Comparison of ENCODE assay signal across 8 cellular contexts in genomic region chr4:99946346-99947189, GRCh38. TPM values are rescaled to one million over a fixed set of nuclear protein-coding genes. Genes with fewer than 3 reads are reported as not detected.
DNase-seq lines count a peak whose midpoint lies in the region; ATAC-seq and TF ChIP-seq lines count a peak whose summit lies in the region.

Gene DNAJB14 (minus strand): TSS chr4:99946618. CDS start chr4:99946571, 47 bp downstream.

- CTCF ChIA-PET in activated naive CD4-positive, alpha-beta T cell treated with anti-CD3 and anti-CD28 coated beads for 36 hours (lab: Charles Lee), result interaction anchor here (0.7 to 2.8 kb wide), 7 partner anchors 24 to 427 kb away, joined by 3 to 13 read pairs (median 3); partner anchors contain the start of gene LAMTOR3

- peak within 1 kb of the TSS; percentile 94 for H3K27ac Mint-ChIP-seq in activated naive CD4-positive, alpha-beta T cell treated with anti-CD3 and anti-CD28 coated beads for 36 hours

- peaks cover 46% of the 10 kb centered on the region for H3K4me1 Mint-ChIP-seq in activated naive CD4-positive, alpha-beta T cell treated with anti-CD3 and anti-CD28 coated beads for 36 hours (ENCODE audit: low read depth)

- no peaks in the 10 kb centered on the region for H3K9me3 Mint-ChIP-seq in activated naive CD4-positive, alpha-beta T cell treated with anti-CD3 and anti-CD28 coated beads for 36 hours

- H3K4me3 Mint-ChIP-seq in activated naive CD4-positive, alpha-beta T cell treated with anti-CD3 and anti-CD28 coated beads for 36 hours, result peak within 1 kb of the TSS; percentile 99

- H3K9me2 ChIP-seq in DOHH2 (replicated peaks; ENCODE audit: control insufficient read depth, low read length), result no peaks in the 10 kb centered on the region

- H3K27ac ChIP-seq in DOHH2 (ENCODE audit: low read depth, low read length) (peak within 1 kb of the TSS; percentile 91), SK-N-MC (peak within 1 kb of the TSS; percentile 79), temporal lobe (ENCODE audit: low read depth, low read length) (peak within 1 kb of the TSS; percentile 88)

- H3K79me2 ChIP-seq in DOHH2 (ENCODE audit: control insufficient read depth, low read length), result peaks cover 85% of the 10 kb centered on the region

- H3K4me2 ChIP-seq in DOHH2 (ENCODE audit: low read length), result peak within 1 kb of the TSS; percentile 78

- peak within 1 kb of the TSS; percentile 96 for H3K4me3 ChIP-seq in DOHH2 (ENCODE audit: low read length)
- H3K4me3 ChIP-seq in SK-N-MC, result peak within 1 kb of the TSS; percentile 98

- H3K36me3 Mint-ChIP-seq in activated naive CD4-positive, alpha-beta T cell treated with anti-CD3 and anti-CD28 coated beads for 36 hours (ENCODE audit: low read depth), result peaks cover 32% of the 10 kb centered on the region

- TF ChIP-seq CTCF in DOHH2 (IDR thresholded peaks at IDR 0.05; ENCODE audit: low read depth, low read length, poor library complexity, severe bottlenecking), result no peak
- no peak for TF ChIP-seq CTCF in omental fat pad (IDR thresholded peaks at IDR 0.05)

- H3K27me3 Mint-ChIP-seq in activated naive CD4-positive, alpha-beta T cell treated with anti-CD3 and anti-CD28 coated beads for 36 hours (ENCODE audit: low read depth), result no peaks in the 10 kb centered on the region

- H3K27me3 ChIP-seq in DOHH2 (ENCODE audit: control insufficient read depth, low read length), result no peaks in the 10 kb centered on the region

- H3K9me3 ChIP-seq in DOHH2 (ENCODE audit: control insufficient read depth, insufficient read depth, low read length) (peaks cover 3% of the 10 kb centered on the region; the same call in 1 of the 2 replicates), SK-N-MC (ENCODE audit: low read depth, low read length) (no peaks in the 10 kb centered on the region; the same call in 1 of the 2 replicates)

- peaks cover 14% of the 10 kb centered on the region; the same call in 1 of the 2 replicates for H4K20me1 ChIP-seq in DOHH2 (ENCODE audit: control insufficient read depth, insufficient read depth, low read depth, low read length)

- peak within 1 kb of the TSS; percentile 80 for H3K9ac ChIP-seq in SK-N-MC (ENCODE audit: insufficient read length)

- peaks cover 55% of the 10 kb centered on the region for H3K4me1 ChIP-seq in DOHH2 (ENCODE audit: control insufficient read depth, low read length)

- H3K36me3 ChIP-seq in DOHH2 (ENCODE audit: control insufficient read depth, low read length) (peaks cover 77% of the 10 kb centered on the region), SK-N-MC (ENCODE audit: insufficient read depth, low read length) (peaks cover 57% of the 10 kb centered on the region)

- ATAC-seq in GM21576 (IDR thresholded peaks at IDR 0.05; ENCODE audit: unreplicated experiment) (peak; percentile 37), omental fat pad (ENCODE audit: low FRiP score) (peak; percentile 61)

- intact Hi-C loops in activated naive CD4-positive, alpha-beta T cell treated with anti-CD3 and anti-CD28 coated beads for 36 hours (cut with micrococcal nuclease), result loop anchor here (1.0 to 5.0 kb wide), 6 partner anchors 25 to 1804 kb away; partner anchors contain the start of genes RAP1GDS1 and STPG2

- peak; percentile 53 for DNase-seq in KG1 (lab: John Stamatoyannopoulos, UW)
- no peak for DNase-seq in SK-N-MC (ENCODE audit: low read depth, low spot score)
- peak; percentile 82 for DNase-seq in activated naive CD4-positive, alpha-beta T cell treated with anti-CD3 and anti-CD28 coated beads for 36 hours
- DNase-seq in globus pallidus (ENCODE audit: low spot score), result peak; percentile 62
- peak; percentile 27 for DNase-seq in omental fat pad (ENCODE audit: low spot score)

- peaks cover 27% of the 10 kb centered on the region for H3F3A ChIP-seq in DOHH2 (ENCODE audit: control insufficient read depth, insufficient read depth)

RNA-seq across cellular contexts. Expression of gene DNAJB14, which starts in this region (rescaled TPM):
- 10 to 100 TPM; 34.6 to 35.7 TPM for total RNA-seq in activated naive CD4-positive, alpha-beta T cell treated with anti-CD3 and anti-CD28 coated beads for 36 hours
- total RNA-seq in omental fat pad (10 to 100 TPM; 27.7 to 45.2 (median 32.6) TPM), temporal lobe (53.4 TPM)
